ENCODE assay signal across 19 cellular contexts in the genomic region with DNA sequence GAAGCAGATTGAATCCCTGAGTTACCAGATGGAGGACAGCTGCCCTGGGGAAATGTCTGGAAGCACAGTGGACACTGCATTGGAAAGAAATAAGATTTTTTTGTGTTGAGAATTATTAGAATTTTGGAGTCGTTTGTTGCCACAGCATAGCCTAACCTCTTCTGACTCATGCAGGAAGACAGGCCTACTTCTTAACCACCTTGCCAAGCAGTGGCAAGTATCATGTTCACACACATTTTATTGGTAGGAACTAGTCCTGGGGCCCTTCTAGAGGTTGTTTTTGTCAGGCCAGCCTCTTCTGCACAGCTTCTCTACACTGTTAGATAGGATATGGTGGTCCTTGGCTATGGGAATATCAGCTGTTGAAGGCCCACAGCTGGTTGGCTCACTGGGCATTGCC.
"Had no signal": no experiment of that assay in that cellular context is flagged by ENCODE, and none has a peak within 500 bp of the region (broad histone marks: within the 10 kb centered on the region; RNA-seq: fewer than 3 reads in every experiment).

No MANE protein-coding gene starts in this region.

- ATAC-seq: activated CD8-positive, alpha-beta T cell treated with anti-CD3 and anti-CD28 coated beads, Interleukin-2, amount 10 ng/mL, durations not matched to agents 7 days and 5 days; activated T-cell treated with anti-CD3 and anti-CD28 coated beads, Interleukin-2, amount 50 U/mL, for 72 hours; heart right ventricle; left cardiac atrium; lower lobe of right lung; sciatic nerve had no signal

- H3K27ac Mint-ChIP-seq: activated B cell treated with CpG ODN at 0.5 μM for 24 hours; activated CD8-positive, alpha-beta T cell treated with anti-CD3 and anti-CD28 coated beads, Interleukin-2, amount 10 ng/mL, durations not matched to agents 7 days and 5 days; activated naive CD8-positive, alpha-beta T cell treated with anti-CD3 and anti-CD28 coated beads for 36 hours; activated T-cell treated with anti-CD3 and anti-CD28 coated beads, Interleukin-2, amount 50 U/mL, for 72 hours; mesothelial cell of epicardium had no signal

- H3K27ac ChIP-seq: heart right ventricle, lower lobe of right lung, ovary, thyroid gland had no signal

- H3K9me3 Mint-ChIP-seq: activated B cell treated with CpG ODN at 0.5 μM for 24 hours; activated naive CD8-positive, alpha-beta T cell treated with anti-CD3 and anti-CD28 coated beads for 36 hours; activated T-cell treated with anti-CD3 and anti-CD28 coated beads, Interleukin-2, amount 50 U/mL, for 72 hours; brain; central memory CD8-positive, alpha-beta T cell; mesothelial cell of epicardium; nephron progenitor cell had no signal

- H3K4me1 ChIP-seq: heart right ventricle, lower lobe of right lung, thyroid gland had no signal

- H3K4me3 ChIP-seq: heart right ventricle, lower lobe of right lung, ovary, thyroid gland had no signal

- H3K27me3 Mint-ChIP-seq: activated B cell treated with CpG ODN at 0.5 μM for 24 hours; activated naive CD8-positive, alpha-beta T cell treated with anti-CD3 and anti-CD28 coated beads for 36 hours; brain; central memory CD8-positive, alpha-beta T cell had no signal

- H3K27me3 ChIP-seq: ovary, thyroid gland had no signal

- H3K9me3 ChIP-seq: heart right ventricle, lower lobe of right lung, ovary, thyroid gland had no signal

- H3K4me1 Mint-ChIP-seq: activated B cell treated with CpG ODN at 0.5 μM for 24 hours; activated naive CD8-positive, alpha-beta T cell treated with anti-CD3 and anti-CD28 coated beads for 36 hours; central memory CD8-positive, alpha-beta T cell; mesothelial cell of epicardium had no signal

- H3K36me3 ChIP-seq: heart right ventricle, lower lobe of right lung, ovary, thyroid gland had no signal

- DNase-seq: activated B cell treated with CpG ODN at 0.5 μM for 24 hours; activated CD4-positive, alpha-beta T cell treated with anti-CD3 and anti-CD28 coated beads for 48 hours; activated CD8-positive, alpha-beta memory T cell treated with anti-CD3 and anti-CD28 coated beads, Interleukin-2, amount 50 U/mL, for 4 hours; activated CD8-positive, alpha-beta T cell treated with anti-CD3 and anti-CD28 coated beads, Interleukin-2, amount 10 ng/mL, durations not matched to agents 7 days and 5 days; activated naive CD8-positive, alpha-beta T cell treated with anti-CD3 and anti-CD28 coated beads for 36 hours; activated T-cell treated with anti-CD3 and anti-CD28 coated beads, Interleukin-2, amount 50 U/mL, for 72 hours; amygdala; effector memory CD4-positive, alpha-beta T cell; heart right ventricle; left cardiac atrium; lower lobe of right lung; nephron progenitor cell; ovary; T-helper 2 cell; thyroid gland had no signal

- H3K4me3 Mint-ChIP-seq: activated B cell treated with CpG ODN at 0.5 μM for 24 hours; activated CD8-positive, alpha-beta T cell treated with anti-CD3 and anti-CD28 coated beads, Interleukin-2, amount 10 ng/mL, durations not matched to agents 7 days and 5 days; activated naive CD8-positive, alpha-beta T cell treated with anti-CD3 and anti-CD28 coated beads for 36 hours; activated T-cell treated with anti-CD3 and anti-CD28 coated beads, Interleukin-2, amount 50 U/mL, for 72 hours; brain; central memory CD8-positive, alpha-beta T cell; mesothelial cell of epicardium; nephron progenitor cell had no signal

- H3K36me3 Mint-ChIP-seq: activated naive CD8-positive, alpha-beta T cell treated with anti-CD3 and anti-CD28 coated beads for 36 hours; brain; mesothelial cell of epicardium had no signal
